ENCODE assay signal across 32 cellular contexts in genomic region chr4:135564090-135564489, GRCh38.
"Had no signal": no experiment of that assay in that cellular context is flagged by ENCODE, and none has a peak within 500 bp of the region (broad histone marks: within the 10 kb centered on the region; RNA-seq: fewer than 3 reads in every experiment).

No MANE protein-coding gene starts in this region.

- DNase-seq: activated CD4-positive, alpha-beta memory T cell treated with anti-CD3 and anti-CD28 coated beads for 36 hours; activated CD4-positive, alpha-beta T cell treated with anti-CD3 and anti-CD28 coated beads for 36 hours; activated CD4-positive, alpha-beta T cell treated with anti-CD3 and anti-CD28 coated beads, Interleukin-2, amount 10 ng/mL, durations not matched to agents 24 days and 14 days; activated CD4-positive, CD25-positive, alpha-beta regulatory T cell; activated CD4-positive, CD25-positive, alpha-beta regulatory T cell treated with anti-CD3 and anti-CD28 coated beads, Interleukin-2, amount 50 U/mL, for 72 hours; activated CD8-positive, alpha-beta memory T cell treated with anti-CD3 and anti-CD28 coated beads, Interleukin-2, amount 10 ng/mL, durations not matched to agents 7 days and 5 days; activated CD8-positive, alpha-beta memory T cell treated with anti-CD3 and anti-CD28 coated beads, Interleukin-2, amount 50 U/mL, for 4 hours; activated CD8-positive, alpha-beta T cell treated with anti-CD3 and anti-CD28 coated beads, Interleukin-2, amount 10 ng/mL, durations not matched to agents 7 days and 5 days; activated effector memory CD4-positive, alpha-beta T cell treated with anti-CD3 and anti-CD28 coated beads, Interleukin-2, amount 50 U/mL, for 16 hours; activated naive CD4-positive, alpha-beta T cell treated with anti-CD3 and anti-CD28 coated beads for 36 hours; activated naive CD8-positive, alpha-beta T cell treated with anti-CD3 and anti-CD28 coated beads for 36 hours; activated naive CD8-positive, alpha-beta T cell treated with anti-CD3 and anti-CD28 coated beads, Interleukin-2, amount 50 U/mL, for 24 hours; activated T-cell treated with anti-CD3 and anti-CD28 coated beads, Interleukin-2, amount 50 U/mL, for 1 hour; activated T-cell treated with anti-CD3 and anti-CD28 coated beads, Interleukin-2, amount 50 U/mL, for 48 hours; adrenal gland; amygdala; aorta; body of pancreas; caudate nucleus; cortex of kidney; effector CD8-positive, alpha-beta T cell; esophagus squamous epithelium; foreskin melanocyte; heart right ventricle had no signal

- ATAC-seq: activated CD4-positive, alpha-beta T cell treated with anti-CD3 and anti-CD28 coated beads for 36 hours; activated CD8-positive, alpha-beta memory T cell treated with anti-CD3 and anti-CD28 coated beads, Interleukin-2, amount 10 ng/mL, durations not matched to agents 7 days and 5 days; activated CD8-positive, alpha-beta T cell treated with anti-CD3 and anti-CD28 coated beads, Interleukin-2, amount 10 ng/mL, durations not matched to agents 7 days and 5 days; activated naive CD8-positive, alpha-beta T cell treated with anti-CD3 and anti-CD28 coated beads, Interleukin-2, amount 50 U/mL, for 24 hours; body of pancreas; gastroesophageal sphincter; heart right ventricle had no signal

- H3K36me3 Mint-ChIP-seq: activated CD4-positive, alpha-beta memory T cell treated with anti-CD3 and anti-CD28 coated beads for 36 hours; activated CD8-positive, alpha-beta memory T cell treated with anti-CD3 and anti-CD28 coated beads, Interleukin-2, amount 10 ng/mL, durations not matched to agents 7 days and 5 days; activated naive CD4-positive, alpha-beta T cell treated with anti-CD3 and anti-CD28 coated beads, Interleukin-2, amount 50 U/mL, for 24 hours; activated naive CD8-positive, alpha-beta T cell treated with anti-CD3 and anti-CD28 coated beads for 36 hours had no signal

- H2AFZ ChIP-seq: hepatocyte had no signal

- H3K36me3 ChIP-seq: adrenal gland, esophagus squamous epithelium, gastroesophageal sphincter, heart right ventricle had no signal

- H3K4me3 Mint-ChIP-seq: activated CD4-positive, alpha-beta memory T cell treated with anti-CD3 and anti-CD28 coated beads for 36 hours; activated CD4-positive, alpha-beta T cell treated with anti-CD3 and anti-CD28 coated beads for 36 hours; activated CD4-positive, alpha-beta T cell treated with anti-CD3 and anti-CD28 coated beads, Interleukin-2, amount 10 ng/mL, durations not matched to agents 24 days and 14 days; activated CD8-positive, alpha-beta memory T cell treated with anti-CD3 and anti-CD28 coated beads, Interleukin-2, amount 10 ng/mL, durations not matched to agents 7 days and 5 days; activated CD8-positive, alpha-beta T cell treated with anti-CD3 and anti-CD28 coated beads, Interleukin-2, amount 10 ng/mL, durations not matched to agents 7 days and 5 days; activated naive CD4-positive, alpha-beta T cell treated with anti-CD3 and anti-CD28 coated beads for 36 hours; activated naive CD4-positive, alpha-beta T cell treated with anti-CD3 and anti-CD28 coated beads, Interleukin-2, amount 50 U/mL, for 24 hours; activated naive CD8-positive, alpha-beta T cell treated with anti-CD3 and anti-CD28 coated beads for 36 hours; activated naive CD8-positive, alpha-beta T cell treated with anti-CD3 and anti-CD28 coated beads, Interleukin-2, amount 50 U/mL, for 24 hours; activated T-helper 1 cell treated with anti-CD3 and anti-CD28 coated beads, Interleukin-12 subunit alpha, Interleukin-12 subunit beta, Interleukin-2, Interleukin-4 antibody, amounts not matched to agents 30 ng/mL and 10 ng/mL and 1 ng/mL, durations not matched to agents 14 hours and 24 hours and 36 hours had no signal

- H3K9me3 ChIP-seq: adrenal gland, body of pancreas, esophagus squamous epithelium, gastroesophageal sphincter, heart right ventricle had no signal

- H3K4me3 ChIP-seq: adrenal gland, body of pancreas, esophagus squamous epithelium, gastroesophageal sphincter, heart right ventricle, hepatocyte had no signal

- H3K4me2 ChIP-seq: hepatocyte had no signal

- H3K9me3 Mint-ChIP-seq: activated CD4-positive, alpha-beta T cell treated with anti-CD3 and anti-CD28 coated beads, Interleukin-2, amount 10 ng/mL, durations not matched to agents 24 days and 14 days; activated naive CD4-positive, alpha-beta T cell treated with anti-CD3 and anti-CD28 coated beads for 36 hours; activated naive CD8-positive, alpha-beta T cell treated with anti-CD3 and anti-CD28 coated beads for 36 hours; activated T-helper 1 cell treated with anti-CD3 and anti-CD28 coated beads, Interleukin-12 subunit alpha, Interleukin-12 subunit beta, Interleukin-2, Interleukin-4 antibody, amounts not matched to agents 30 ng/mL and 10 ng/mL and 1 ng/mL, durations not matched to agents 14 hours and 24 hours and 36 hours had no signal

- H3K79me2 ChIP-seq: hepatocyte had no signal

- H3K4me1 ChIP-seq: adrenal gland, body of pancreas, esophagus squamous epithelium, gastroesophageal sphincter, heart right ventricle had no signal

- FAIRE-seq: colon, endothelial cell of umbilical vein had no signal

- H3K27ac ChIP-seq: adrenal gland, body of pancreas, epithelial cell of prostate, esophagus squamous epithelium, gastroesophageal sphincter, heart right ventricle, hepatocyte had no signal

- H3K27ac Mint-ChIP-seq: activated CD4-positive, alpha-beta memory T cell treated with anti-CD3 and anti-CD28 coated beads for 36 hours; activated CD4-positive, alpha-beta T cell treated with anti-CD3 and anti-CD28 coated beads for 36 hours; activated CD4-positive, alpha-beta T cell treated with anti-CD3 and anti-CD28 coated beads, Interleukin-2, amount 10 ng/mL, durations not matched to agents 24 days and 14 days; activated CD8-positive, alpha-beta memory T cell treated with anti-CD3 and anti-CD28 coated beads, Interleukin-2, amount 10 ng/mL, durations not matched to agents 7 days and 5 days; activated CD8-positive, alpha-beta T cell treated with anti-CD3 and anti-CD28 coated beads, Interleukin-2, amount 10 ng/mL, durations not matched to agents 7 days and 5 days; activated naive CD4-positive, alpha-beta T cell treated with anti-CD3 and anti-CD28 coated beads for 36 hours; activated naive CD4-positive, alpha-beta T cell treated with anti-CD3 and anti-CD28 coated beads, Interleukin-2, amount 50 U/mL, for 24 hours; activated naive CD8-positive, alpha-beta T cell treated with anti-CD3 and anti-CD28 coated beads for 36 hours; activated naive CD8-positive, alpha-beta T cell treated with anti-CD3 and anti-CD28 coated beads, Interleukin-2, amount 50 U/mL, for 24 hours; activated T-helper 1 cell treated with anti-CD3 and anti-CD28 coated beads, Interleukin-12 subunit alpha, Interleukin-12 subunit beta, Interleukin-2, Interleukin-4 antibody, amounts not matched to agents 30 ng/mL and 10 ng/mL and 1 ng/mL, durations not matched to agents 14 hours and 24 hours and 36 hours; activated T-helper 2 cell treated with anti-CD3 and anti-CD28 coated beads, Interferon-gamma antibody, Interleukin-2, Interleukin-4, amounts not matched to agents 10 μg/mL and 5 μg/mL and 100 μg/mL, durations not matched to agents 14 hours and 24 hours and 36 hours had no signal

- H3K4me1 Mint-ChIP-seq: activated CD4-positive, alpha-beta T cell treated with anti-CD3 and anti-CD28 coated beads for 36 hours; activated CD4-positive, alpha-beta T cell treated with anti-CD3 and anti-CD28 coated beads, Interleukin-2, amount 10 ng/mL, durations not matched to agents 24 days and 14 days; activated CD8-positive, alpha-beta memory T cell treated with anti-CD3 and anti-CD28 coated beads, Interleukin-2, amount 10 ng/mL, durations not matched to agents 7 days and 5 days; activated naive CD4-positive, alpha-beta T cell treated with anti-CD3 and anti-CD28 coated beads, Interleukin-2, amount 50 U/mL, for 24 hours; activated naive CD8-positive, alpha-beta T cell treated with anti-CD3 and anti-CD28 coated beads for 36 hours; activated naive CD8-positive, alpha-beta T cell treated with anti-CD3 and anti-CD28 coated beads, Interleukin-2, amount 50 U/mL, for 24 hours had no signal

- H3K27me3 Mint-ChIP-seq: activated CD4-positive, alpha-beta memory T cell treated with anti-CD3 and anti-CD28 coated beads for 36 hours; activated CD4-positive, alpha-beta T cell treated with anti-CD3 and anti-CD28 coated beads for 36 hours; activated CD4-positive, alpha-beta T cell treated with anti-CD3 and anti-CD28 coated beads, Interleukin-2, amount 10 ng/mL, durations not matched to agents 24 days and 14 days; activated CD8-positive, alpha-beta memory T cell treated with anti-CD3 and anti-CD28 coated beads, Interleukin-2, amount 10 ng/mL, durations not matched to agents 7 days and 5 days; activated naive CD4-positive, alpha-beta T cell treated with anti-CD3 and anti-CD28 coated beads, Interleukin-2, amount 50 U/mL, for 24 hours; activated naive CD8-positive, alpha-beta T cell treated with anti-CD3 and anti-CD28 coated beads for 36 hours; activated naive CD8-positive, alpha-beta T cell treated with anti-CD3 and anti-CD28 coated beads, Interleukin-2, amount 50 U/mL, for 24 hours had no signal

- H3K27me3 ChIP-seq: adrenal gland, body of pancreas, esophagus squamous epithelium, gastroesophageal sphincter, heart right ventricle, hepatocyte had no signal
